Comparison of ENCODE assay signal across 18 cellular contexts in the genomic region with DNA sequence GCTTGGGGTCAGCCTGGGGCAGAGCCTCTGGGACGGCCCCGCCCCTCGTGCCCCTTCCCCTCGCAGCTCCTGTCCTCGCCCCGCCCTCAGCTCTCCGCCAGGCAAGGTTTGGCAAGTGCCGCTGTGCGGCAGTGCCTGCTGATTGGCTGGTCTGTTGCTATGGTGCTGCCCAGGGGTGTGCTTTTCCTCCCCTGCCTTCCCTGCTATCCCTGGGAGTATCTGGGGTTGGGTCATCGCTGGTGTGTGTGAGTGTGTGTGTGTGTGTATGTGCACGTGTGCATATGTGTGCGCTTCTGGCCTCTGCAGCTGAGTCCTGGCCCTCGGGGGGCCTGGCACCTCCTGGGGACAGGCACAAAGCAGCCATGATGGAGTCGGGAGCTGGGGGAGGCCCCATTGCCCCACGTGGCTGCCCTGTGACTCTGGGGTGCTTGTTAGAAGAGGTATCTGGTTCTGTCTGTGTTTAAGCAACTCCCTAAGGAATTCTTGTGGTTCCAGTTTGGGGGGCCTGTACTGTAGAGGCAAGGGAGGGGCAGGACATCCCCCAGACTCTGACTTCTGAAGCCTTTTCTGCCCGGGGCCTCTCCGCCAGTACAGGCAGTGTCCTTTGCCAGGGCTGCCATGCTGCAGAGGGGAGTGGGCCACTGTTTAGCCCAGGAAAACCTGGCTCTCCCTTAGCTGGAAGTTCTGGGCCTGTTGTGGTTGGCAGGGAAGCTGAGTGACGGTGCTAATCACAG. TPM values are rescaled to one million over a fixed set of nuclear protein-coding genes. Genes with fewer than 3 reads are reported as not detected.
A peak's percentile ranks its signal among the peaks of the same experiment; 100 is the strongest.
DNase-seq lines count a peak whose midpoint lies in the region; ATAC-seq and TF ChIP-seq lines count a peak whose summit lies in the region.
"Had no signal": no experiment of that assay in that cellular context is flagged by ENCODE, and none has a peak within 500 bp of the region (broad histone marks: within the 10 kb centered on the region; RNA-seq: fewer than 3 reads in every experiment).

No MANE protein-coding gene starts in this region.

- no peaks in the 10 kb centered on the region for H3F3A ChIP-seq in SK-N-SH (replicated peaks; ENCODE audit: insufficient read depth)

- H3K4me3 ChIP-seq in SK-N-SH (ENCODE audit: low read depth in 2 of 2, low read length in 1 of 2) (no peak overlapping the region), gastroesophageal sphincter (no peak overlapping the region), transverse colon (no peak overlapping the region)
- H3K4me3 ChIP-seq: pancreas, thoracic aorta had no signal

- H3K9me3 ChIP-seq in SK-N-SH = no peaks in the 10 kb centered on the region
- H3K9me3 ChIP-seq in gastroesophageal sphincter = no peaks in the 10 kb centered on the region
- no peaks in the 10 kb centered on the region for H3K9me3 ChIP-seq in transverse colon
- H3K9me3 ChIP-seq: pancreas, thoracic aorta had no signal

- H3K4me2 ChIP-seq in SK-N-SH = no peak overlapping the region

- peaks cover 0 to 65% of the 10 kb centered on the region in 2 experiments for H3K36me3 ChIP-seq in SK-N-SH (replicated peaks in 1 of 2; ENCODE audit: control insufficient read depth in 1 of 2, insufficient read depth in 2 of 2, low read length in 1 of 2)
- H3K36me3 ChIP-seq in gastroesophageal sphincter = peaks cover 0 to 90% of the 10 kb centered on the region in 2 donors
- H3K36me3 ChIP-seq in transverse colon = peaks cover 0 to 10% (median 0%) of the 10 kb centered on the region in 4 donors

- TF ChIP-seq EP300 in SK-N-SH (IDR thresholded peaks at IDR 0.05; ENCODE audit: borderline replicate concordance in 1 of 2, low read depth in 1 of 2, low read length in 1 of 2) (no peak), gastroesophageal sphincter (IDR thresholded peaks at IDR 0.05) (no peak), transverse colon (IDR thresholded peaks at IDR 0.05; ENCODE audit: low read depth) (no peak)

- intact Hi-C loops in posterior cingulate gyrus (cut with DNase I) (no loop called here), transverse colon (cut with DNase I; ENCODE audit: low total_unique reads) (no loop called here)

- H3K27ac ChIP-seq in SK-N-SH (ENCODE audit: low read depth in 2 of 2, low read length in 1 of 2) = no peak overlapping the region
- H3K27ac ChIP-seq in angular gyrus (ENCODE audit: low read depth, low read length) = peak overlapping the region; percentile 75
- no peak overlapping the region for H3K27ac ChIP-seq in gastroesophageal sphincter
- no peak overlapping the region for H3K27ac ChIP-seq in transverse colon
- H3K27ac ChIP-seq: HL-60, pancreas, thoracic aorta had no signal

- ATAC-seq in SK-N-SH treated with all-trans-retinoic acid at 6 μM for 48 hours = no peak; the same call in 2 of the 3 replicates
- ATAC-seq in gastroesophageal sphincter = peak; percentile 65
- ATAC-seq in HG02571 (IDR thresholded peaks at IDR 0.05; ENCODE audit: unreplicated experiment) = no peak
- ATAC-seq: CD8-positive, alpha-beta T cell had no signal

- CTCF ChIA-PET in SK-N-SH (lab: Yijun Ruan, JAX) = no interaction called here

- 84% methylated on average over 13 of the region's 18 CpGs for WGBS in SK-N-SH (ENCODE audit: low lambda C conversion rate)
- no CpG with 5 or more reads among the region's 18 CpGs for WGBS in gastroesophageal sphincter (ENCODE audit: low coverage in 1 of 2), 2 donors
- WGBS in transverse colon (ENCODE audit: low coverage in 1 of 2), 2 donors = 67% methylated on average over 18 of the region's 18 CpGs; no CpG with 5 or more reads in 1 of the 2 donors

- H3K4me1 ChIP-seq in SK-N-SH (ENCODE audit: control insufficient read depth in 1 of 2, insufficient read depth in 2 of 2, low read depth in 1 of 2, low read length in 1 of 2) (no peaks in the 10 kb centered on the region), gastroesophageal sphincter (peaks cover 0 to 14% (median 0%) of the 10 kb centered on the region in 3 donors), transverse colon (no peaks in the 10 kb centered on the region)
- H3K4me1 ChIP-seq: pancreas had no signal

- in situ Hi-C loops in transverse colon (cut with MboI; ENCODE audit: low pct_ligation_motif_present in 1 of 4, low pct_unique_long_range_greater_than_20kb in 1 of 4, low sequenced_read_pairs in 3 of 4) (no loop called here), GM13976 (cut with MboI; ENCODE audit: low sequenced_read_pairs, unreplicated experiment) (no loop called here)

- POLR2A ChIA-PET in SK-N-SH (lab: Yijun Ruan, JAX) = no interaction called here

- no peaks in the 10 kb centered on the region for H3K9me2 ChIP-seq in SK-N-SH

- no peak for TF ChIP-seq RAD21 in SK-N-SH (IDR thresholded peaks at IDR 0.05; ENCODE audit: low read length)

- TF ChIP-seq CTCF in SK-N-SH (IDR thresholded peaks at IDR 0.05) = no peak
- no peak for TF ChIP-seq CTCF in gastroesophageal sphincter (IDR thresholded peaks at IDR 0.05)
- TF ChIP-seq CTCF in transverse colon (IDR thresholded peaks at IDR 0.05) = no peak
- TF ChIP-seq CTCF in GM13976 (IDR thresholded peaks at IDR 0.05; ENCODE audit: borderline replicate concordance, control extremely low read depth, extremely low read depth, insufficient read depth, missing control alignments) = no peak

- H4K20me1 ChIP-seq in SK-N-SH (ENCODE audit: insufficient read depth) = no peaks in the 10 kb centered on the region

- H3K27me3 ChIP-seq in SK-N-SH (ENCODE audit: insufficient read depth) (no peaks in the 10 kb centered on the region), gastroesophageal sphincter (no peaks in the 10 kb centered on the region), transverse colon (no peaks in the 10 kb centered on the region)
- H3K27me3 ChIP-seq: pancreas had no signal

- DNase-seq in SK-N-SH = peak; percentile 55
- peak in 9 of 10 donors; percentile 38 to 98 (median 80) for DNase-seq in posterior cingulate gyrus
- DNase-seq in transverse colon = no peak
- no peak for DNase-seq in GM13976 (ENCODE audit: low spot score)
- DNase-seq: activated CD8-positive, alpha-beta memory T cell treated with anti-CD3 and anti-CD28 coated beads for 24 hours; activated effector memory CD4-positive, alpha-beta T cell treated with anti-CD3 and anti-CD28 coated beads, Interleukin-2, amount 50 U/mL, for 16 hours; CD8-positive, alpha-beta T cell; HCEC 1CT; NCI-H2081 treated with DMSO at 0.1 percent for 48 hours; stimulated activated CD4-positive, alpha-beta T cell treated with anti-CD3 and anti-CD28 coated beads, Interleukin-12 subunit alpha, Interleukin-12 subunit beta, amount 100 ng/mL, for 4 hours had no signal

- no peak overlapping the region for H2AFZ ChIP-seq in SK-N-SH (ENCODE audit: low read depth)

- H3K9ac ChIP-seq in SK-N-SH = no peak overlapping the region

- peaks cover 16% of the 10 kb centered on the region; the same call in 1 of the 2 replicates for H3K79me2 ChIP-seq in SK-N-SH (ENCODE audit: insufficient read depth)

- no peak for TF ChIP-seq POLR2A in gastroesophageal sphincter (IDR thresholded peaks at IDR 0.05)
- no peak for TF ChIP-seq POLR2A in transverse colon (IDR thresholded peaks at IDR 0.05)

TF ChIP-seq in SK-N-SH, 30 proteins besides CTCF, POLR2A, EP300 and RAD21 (continues in another document):
- TF ChIP-seq, protein P1, sequence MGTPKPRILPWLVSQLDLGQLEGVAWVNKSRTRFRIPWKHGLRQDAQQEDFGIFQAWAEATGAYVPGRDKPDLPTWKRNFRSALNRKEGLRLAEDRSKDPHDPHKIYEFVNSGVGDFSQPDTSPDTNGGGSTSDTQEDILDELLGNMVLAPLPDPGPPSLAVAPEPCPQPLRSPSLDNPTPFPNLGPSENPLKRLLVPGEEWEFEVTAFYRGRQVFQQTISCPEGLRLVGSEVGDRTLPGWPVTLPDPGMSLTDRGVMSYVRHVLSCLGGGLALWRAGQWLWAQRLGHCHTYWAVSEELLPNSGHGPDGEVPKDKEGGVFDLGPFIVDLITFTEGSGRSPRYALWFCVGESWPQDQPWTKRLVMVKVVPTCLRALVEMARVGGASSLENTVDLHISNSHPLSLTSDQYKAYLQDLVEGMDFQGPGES (IDR thresholded peaks at IDR 0.05; ENCODE audit: low read depth, low read length) = no peak

TF ChIP-seq in SK-N-SH treated with all-trans-retinoic acid at 6 μM for 48 hours, 23 proteins besides CTCF, POLR2A, EP300 and RAD21 (continues in another document):
- no peak for TF ChIP-seq TOX (CRISPR knock-in tag; IDR thresholded peaks at IDR 0.05; ENCODE audit: borderline replicate concordance)
- no peak for TF ChIP-seq ISL1 (CRISPR knock-in tag; IDR thresholded peaks at IDR 0.05)
- TF ChIP-seq ARNTL (CRISPR knock-in tag; IDR thresholded peaks at IDR 0.05; ENCODE audit: borderline replicate concordance, low read depth) = no peak

RNA-seq across cellular contexts. Expression of a gene that starts 6.9 kb away (rescaled TPM):
- polyA plus RNA-seq in SK-N-SH (2012; rRNA removed) = 9.9 and 12.9 TPM in 2 replicates
- 1.5 and 2.4 TPM in 2 replicates for polyA plus RNA-seq in SK-N-SH (2012; cell fraction: cytosol; rRNA removed)
- 82.0 and 145 TPM in 2 replicates for polyA plus RNA-seq in SK-N-SH (2012; cell fraction: nucleus; rRNA removed)
- total RNA-seq in gastroesophageal sphincter (10 to 100 TPM in 3 of 4 donors, 1 to 10 TPM in 1; 7.1 to 43.7 (median 18.7) TPM), transverse colon (10 to 100 TPM; 18.8 to 84.9 (median 24.1) TPM)

RNA-seq across cellular contexts. Expression of a gene that starts 11.8 kb away (rescaled TPM):
- 89.8 and 111 TPM in 2 replicates for polyA plus RNA-seq in SK-N-SH (2012; rRNA removed)
- polyA plus RNA-seq in SK-N-SH (2012; cell fraction: cytosol; rRNA removed) = 58.5 and 83.6 TPM in 2 replicates
- polyA plus RNA-seq in SK-N-SH (2012; cell fraction: nucleus; rRNA removed) = 103 and 122 TPM in 2 replicates
- total RNA-seq in gastroesophageal sphincter (10 to 100 TPM; 13.7 to 31.6 (median 17.0) TPM), transverse colon (1 to 10 TPM in 3 of 4 donors, under 1 TPM in 1; 0.75 to 7.1 (median 4.4) TPM)

RNA-seq across cellular contexts. Expression of a gene that starts 31.4 kb away (rescaled TPM):
- polyA plus RNA-seq in SK-N-SH (2012; rRNA removed) = 8.2 and 9.4 TPM in 2 replicates
- polyA plus RNA-seq in SK-N-SH (2012; cell fraction: cytosol; rRNA removed) = 3.6 and 6.1 TPM in 2 replicates
- 18.3 and 28.9 TPM in 2 replicates for polyA plus RNA-seq in SK-N-SH (2012; cell fraction: nucleus; rRNA removed)
- total RNA-seq in gastroesophageal sphincter = 10 to 100 TPM in 3 of 4 donors, 1 to 10 TPM in 1; 8.9 to 27.8 (median 15.4) TPM
- 10 to 100 TPM in 3 of 4 donors, 1 to 10 TPM in 1; 4.2 to 34.4 (median 13.6) TPM for total RNA-seq in transverse colon
- total RNA-seq: cardiac septum had no signal

RNA-seq across cellular contexts. Expression of a gene that starts 38.1 kb away (rescaled TPM):
- polyA plus RNA-seq in SK-N-SH (2012; rRNA removed) = 5.6 and 6.5 TPM in 2 replicates
- polyA plus RNA-seq in SK-N-SH (2012; cell fraction: cytosol; rRNA removed) = 3.2 and 4.9 TPM in 2 replicates
- polyA plus RNA-seq in SK-N-SH (2012; cell fraction: nucleus; rRNA removed) = 9.9 and 10.9 TPM in 2 replicates
- 10 to 100 TPM in 3 of 4 donors, 1 to 10 TPM in 1; 9.8 to 16.1 (median 12.1) TPM for total RNA-seq in gastroesophageal sphincter
- 10 to 100 TPM in 3 of 4 donors, 1 to 10 TPM in 1; 9.0 to 20.3 (median 13.5) TPM for total RNA-seq in transverse colon

RNA-seq across cellular contexts. Expression of a gene that starts 42.7 kb away (rescaled TPM):
- 65.4 and 72.8 TPM in 2 replicates for polyA plus RNA-seq in SK-N-SH (2012; rRNA removed)
- 47.9 and 57.4 TPM in 2 replicates for polyA plus RNA-seq in SK-N-SH (2012; cell fraction: cytosol; rRNA removed)
- polyA plus RNA-seq in SK-N-SH (2012; cell fraction: nucleus; rRNA removed) = 132 and 145 TPM in 2 replicates
- total RNA-seq in gastroesophageal sphincter = 10 to 100 TPM; 38.9 to 56.4 (median 49.0) TPM
- 10 to 100 TPM; 46.2 to 75.4 (median 56.2) TPM for total RNA-seq in transverse colon

Comparison
In these comparisons a context has a peak if more than half of its experiments do, and no peak if none do; other contexts are left out.
1. DNase-seq: peak in SK-N-SH (single experiment) and posterior cingulate gyrus (9 of 10); none in transverse colon (single experiment) and GM13976 (single experiment).